ENCODE assay signal across 8 cellular contexts in genomic region chr4:107037188-107037587, GRCh38. TPM values are rescaled to one million over a fixed set of nuclear protein-coding genes. Genes with fewer than 3 reads are reported as not detected.
DNase-seq lines count a peak whose midpoint lies in the region; TF ChIP-seq lines count a peak whose summit lies in the region.

No MANE protein-coding gene starts in this region.

- H3K9ac ChIP-seq in neural progenitor cell = no peak overlapping the region

- no peaks in the 10 kb centered on the region for H3K79me2 ChIP-seq in neural progenitor cell (ENCODE audit: low read depth)
- H3K79me2 ChIP-seq in OCI-LY7 (ENCODE audit: insufficient read depth, low read depth, low read length) = no peaks in the 10 kb centered on the region
- H3K79me2 ChIP-seq in PC-9 (ENCODE audit: low read depth) = no peaks in the 10 kb centered on the region

- peaks cover 10% of the 10 kb centered on the region for H4K20me1 ChIP-seq in neural progenitor cell (ENCODE audit: low read depth)
- no peaks in the 10 kb centered on the region for H4K20me1 ChIP-seq in OCI-LY7 (ENCODE audit: insufficient read depth, low read length)
- no peaks in the 10 kb centered on the region for H4K20me1 ChIP-seq in PC-9 (ENCODE audit: insufficient read depth)

- peak; percentile 29 to 36 for DNase-seq in NOMO-1 (lab: John Stamatoyannopoulos, UW; ENCODE audit: unreplicated experiment in 2 of 2)
- DNase-seq in NOMO-1 treated with dmso at 0.1 percent for 144 hours (lab: John Stamatoyannopoulos, UW; ENCODE audit: unreplicated experiment) = no peak
- peak; percentile 11 for DNase-seq in NCI-H510A (lab: John Stamatoyannopoulos, UW)
- DNase-seq in epithelial cell of esophagus (ENCODE audit: low read depth) = peak; percentile 36
- DNase-seq in neural progenitor cell (ENCODE audit: low spot score) = peak; percentile 83
- no peak for DNase-seq in OCI-LY7 (ENCODE audit: low spot score)
- no peak for DNase-seq in PC-9
- no peak for DNase-seq in epidermal melanocyte (ENCODE audit: insufficient read length, low spot score)

- no peaks in the 10 kb centered on the region for H3K36me3 Mint-ChIP-seq in neural progenitor cell

- no peak overlapping the region for H3K27ac Mint-ChIP-seq in neural progenitor cell

- H3K4me3 ChIP-seq in epithelial cell of esophagus (ENCODE audit: low read length) (no peak overlapping the region), neural progenitor cell (peak overlapping the region; percentile 51), OCI-LY7 (ENCODE audit: low read depth, low read length, poor library complexity, severe bottlenecking) (no peak overlapping the region), PC-9 (no peak overlapping the region)

- H3K27ac ChIP-seq in neural progenitor cell (no peak overlapping the region), OCI-LY7 (ENCODE audit: low read depth, low read length, poor library complexity, severe bottlenecking) (no peak overlapping the region), PC-9 (no peak overlapping the region)

- TF ChIP-seq CTCF in epithelial cell of esophagus (IDR thresholded peaks at IDR 0.05; ENCODE audit: insufficient read depth, low read depth, low read length, missing control alignments) (peak; percentile 45), neural progenitor cell (IDR thresholded peaks at IDR 0.05) (peak; percentile 76), OCI-LY7 (conservative IDR thresholded peaks at IDR 0.05; ENCODE audit: low read length) (no peak), PC-9 (conservative IDR thresholded peaks at IDR 0.05) (no peak)

- CTCF ChIA-PET in OCI-LY7 (lab: Charles Lee; ENCODE audit: unreplicated experiment) (no interaction called here), PC-9 (lab: Charles Lee) (no interaction called here)

- intact Hi-C loops in OCI-LY7 (cut with micrococcal nuclease; ENCODE audit: unreplicated experiment) (no loop called here), PC-9 (cut with micrococcal nuclease; ENCODE audit: unreplicated experiment) (no loop called here)

- H3K4me3 Mint-ChIP-seq in neural progenitor cell = peak overlapping the region; percentile 94

- H3K27me3 ChIP-seq in neural progenitor cell = peaks cover 74% of the 10 kb centered on the region
- H3K27me3 ChIP-seq in PC-9 (ENCODE audit: insufficient read depth, low read depth) = no peaks in the 10 kb centered on the region

- peaks cover 28% of the 10 kb centered on the region for H3K27me3 Mint-ChIP-seq in neural progenitor cell (ENCODE audit: insufficient read depth, low read depth)

- H3K4me2 ChIP-seq in neural progenitor cell = peak overlapping the region; percentile 95
- H3K4me2 ChIP-seq in OCI-LY7 (ENCODE audit: low read length) = no peak overlapping the region
- no peak overlapping the region for H3K4me2 ChIP-seq in PC-9

- H2AFZ ChIP-seq in neural progenitor cell (replicated peaks) (peak overlapping the region; percentile 38), OCI-LY7 (ENCODE audit: low read length) (no peak overlapping the region), PC-9 (no peak overlapping the region)

- POLR2A ChIA-PET in OCI-LY7 (lab: Charles Lee) (no interaction called here), PC-9 (lab: Charles Lee; ENCODE audit: unreplicated experiment) (no interaction called here)

- H3K9me2 ChIP-seq in OCI-LY7 (ENCODE audit: insufficient read depth, low read length) (no peaks in the 10 kb centered on the region), PC-9 (ENCODE audit: insufficient read depth) (no peaks in the 10 kb centered on the region)

- H3F3A ChIP-seq in neural progenitor cell (ENCODE audit: low read depth) (peaks cover 6% of the 10 kb centered on the region), PC-9 (ENCODE audit: insufficient read depth, low read depth) (no peaks in the 10 kb centered on the region)

- H3K4me1 ChIP-seq in neural progenitor cell (peaks cover 3% of the 10 kb centered on the region), OCI-LY7 (ENCODE audit: insufficient read depth, low read length, poor library complexity, severe bottlenecking) (no peaks in the 10 kb centered on the region), PC-9 (replicated peaks; ENCODE audit: insufficient read depth) (no peaks in the 10 kb centered on the region)

- BruUV-seq in OCI-LY7 (replicated peaks; lab: Mats Ljungman, UMichigan) (no TSS peak), PC-9 (replicated peaks; lab: Mats Ljungman, UMichigan) (no TSS peak)

- peaks cover 22% of the 10 kb centered on the region for H3K4me1 Mint-ChIP-seq in neural progenitor cell

- no peaks in the 10 kb centered on the region for H3K36me3 ChIP-seq in neural progenitor cell
- H3K36me3 ChIP-seq in OCI-LY7 (ENCODE audit: insufficient read depth, low read length) = no peaks in the 10 kb centered on the region
- H3K36me3 ChIP-seq in PC-9 (ENCODE audit: low read depth) = no peaks in the 10 kb centered on the region

- H3K9me3 ChIP-seq in neural progenitor cell (ENCODE audit: low read depth) = no peaks in the 10 kb centered on the region
- H3K9me3 ChIP-seq in OCI-LY7 (ENCODE audit: low read length) = no peaks in the 10 kb centered on the region
- no peaks in the 10 kb centered on the region for H3K9me3 ChIP-seq in PC-9 (ENCODE audit: insufficient read depth, low read depth)

- no peaks in the 10 kb centered on the region for H3K9me3 Mint-ChIP-seq in neural progenitor cell

RNA-seq across cellular contexts. Expression of gene DKK2, which starts 1.1 kb away (rescaled TPM):
- 0.03 TPM in 1 of 2 replicates, not detected in the other for total RNA-seq in neural progenitor cell (ENCODE audit: low replicate concordance)
- total RNA-seq in OCI-LY7 (2014; rRNA removed; shearing (Covaris generic)) = not detected in 2 replicates
- total RNA-seq in OCI-LY7 (2022) = not detected in 2 replicates
- total RNA-seq in PC-9 (2021) = not detected in 2 replicates

Comparison
In these comparisons a context has a peak if more than half of its experiments do, and no peak if none do; other contexts are left out.
1. DNase-seq: peak in NOMO-1 (2 of 2), NCI-H510A (single experiment), epithelial cell of esophagus (single experiment) and neural progenitor cell (single experiment); none in NOMO-1 treated with dmso at 0.1 percent for 144 hours (single experiment), OCI-LY7 (single experiment), PC-9 (0 of 2) and epidermal melanocyte (single experiment).
2. CTCF ChIP-seq: peak in epithelial cell of esophagus (single experiment) and neural progenitor cell (single experiment); none in OCI-LY7 (single experiment) and PC-9 (single experiment).